8 cellular contexts compared by ENCODE assay signal in genomic region chr1:205750683-205751651, GRCh38. TPM values are rescaled to one million over a fixed set of nuclear protein-coding genes. Genes with fewer than 3 reads are reported as not detected.
A peak's percentile ranks its signal among the peaks of the same experiment; 100 is the strongest.
DNase-seq lines count a peak whose midpoint lies in the region; ATAC-seq and TF ChIP-seq lines count a peak whose summit lies in the region.

No MANE protein-coding gene starts in this region.

- ATAC-seq in activated T-cell treated with anti-CD3 and anti-CD28 coated beads, Interleukin-2, amount 50 U/mL, for 4 hours = no peak
- ATAC-seq in T-helper 17 cell (no peak), HG02763 (IDR thresholded peaks at IDR 0.05; ENCODE audit: unreplicated experiment) (no peak), HG02571 (IDR thresholded peaks at IDR 0.05; ENCODE audit: unreplicated experiment) (no peak)

- no peak for DNase-seq in activated T-cell treated with anti-CD3 and anti-CD28 coated beads, Interleukin-2, amount 50 U/mL, for 4 hours
- DNase-seq in activated T-cell treated with anti-CD3 and anti-CD28 coated beads, Interleukin-2, amount 50 U/mL, for 48 hours = no peak
- DNase-seq in T-helper 17 cell = no peak
- DNase-seq in fibroblast of villous mesenchyme (ENCODE audit: low read depth) = no peak
- no peak for DNase-seq in NCI-H524 treated with DMSO at 0.1 percent for 48 hours (lab: John Stamatoyannopoulos, UW)

- H3K4me3 ChIP-seq in fibroblast of villous mesenchyme (ENCODE audit: low read depth, low read length) (peak overlapping the region; percentile 67), skeletal muscle satellite cell (ENCODE audit: low read length) (peak overlapping the region; percentile 85)

- peak overlapping the region; percentile 81 for H3K4me2 ChIP-seq in skeletal muscle satellite cell (ENCODE audit: low read length)

- H3K9me3 ChIP-seq in T-helper 17 cell (ENCODE audit: control insufficient read depth, low read length, poor library complexity, severe bottlenecking) = no peaks in the 10 kb centered on the region
- H3K9me3 ChIP-seq in skeletal muscle satellite cell (replicated peaks; ENCODE audit: low read length) = no peaks in the 10 kb centered on the region

- H3K4me1 Mint-ChIP-seq in activated T-cell treated with anti-CD3 and anti-CD28 coated beads, Interleukin-2, amount 50 U/mL, for 4 hours (ENCODE audit: low read depth) = peaks cover 29% of the 10 kb centered on the region
- peaks cover 25% of the 10 kb centered on the region for H3K4me1 Mint-ChIP-seq in T-helper 17 cell

- peak overlapping the region; percentile 84 for H3K9ac ChIP-seq in skeletal muscle satellite cell (ENCODE audit: low read depth, low read length)

- H3K27me3 ChIP-seq in skeletal muscle satellite cell (ENCODE audit: control insufficient read depth, insufficient read depth, low read length) = peaks cover 4% of the 10 kb centered on the region

- H3K36me3 Mint-ChIP-seq in activated T-cell treated with anti-CD3 and anti-CD28 coated beads, Interleukin-2, amount 50 U/mL, for 4 hours (ENCODE audit: insufficient read depth) = no peaks in the 10 kb centered on the region
- H3K36me3 Mint-ChIP-seq in T-helper 17 cell (ENCODE audit: low read depth) = peaks cover 3% of the 10 kb centered on the region

- no peaks in the 10 kb centered on the region for H3K27me3 Mint-ChIP-seq in activated T-cell treated with anti-CD3 and anti-CD28 coated beads, Interleukin-2, amount 50 U/mL, for 4 hours (ENCODE audit: low read depth)
- no peaks in the 10 kb centered on the region for H3K27me3 Mint-ChIP-seq in T-helper 17 cell

- peak overlapping the region; percentile 89 for H3K4me3 Mint-ChIP-seq in activated T-cell treated with anti-CD3 and anti-CD28 coated beads, Interleukin-2, amount 50 U/mL, for 4 hours
- H3K4me3 Mint-ChIP-seq in T-helper 17 cell = peak overlapping the region; percentile 99

- H3K4me1 ChIP-seq in skeletal muscle satellite cell (ENCODE audit: control insufficient read depth, insufficient read depth, low read length) = peaks cover 14% of the 10 kb centered on the region

- H3K27ac Mint-ChIP-seq in T-helper 17 cell = peak overlapping the region; percentile 99

- no peak for TF ChIP-seq CTCF in fibroblast of villous mesenchyme (IDR thresholded peaks at IDR 0.05; ENCODE audit: insufficient read depth, low read depth, low read length)

- no peaks in the 10 kb centered on the region for H3K36me3 ChIP-seq in skeletal muscle satellite cell (ENCODE audit: insufficient read depth, low read length)

- H3K9me3 Mint-ChIP-seq in activated T-cell treated with anti-CD3 and anti-CD28 coated beads, Interleukin-2, amount 50 U/mL, for 4 hours = no peaks in the 10 kb centered on the region

RNA-seq across cellular contexts. Expression of gene NUCKS1, which starts 1.0 kb away (rescaled TPM):
- total RNA-seq in activated T-cell treated with anti-CD3 and anti-CD28 coated beads, Interleukin-2, amount 50 U/mL, for 4 hours = 100 to 1,000 TPM in 1 of 3 donors, 10 to 100 TPM in 2; 84.5 to 107 (median 93.4) TPM
- total RNA-seq in T-helper 17 cell = 10 to 100 TPM; 68.7 to 73.2 TPM
- total RNA-seq in fibroblast of villous mesenchyme = 206 and 233 TPM in 2 replicates
- 111 and 159 TPM in 2 replicates for total RNA-seq in skeletal muscle satellite cell (2012; rRNA removed)

RNA-seq across cellular contexts. Expression of gene RAB29, which starts 24.3 kb away (rescaled TPM):
- total RNA-seq in activated T-cell treated with anti-CD3 and anti-CD28 coated beads, Interleukin-2, amount 50 U/mL, for 4 hours = 10 to 100 TPM; 14.6 to 23.0 (median 19.0) TPM
- total RNA-seq in T-helper 17 cell = 10 to 100 TPM; 30.5 to 38.2 TPM
- total RNA-seq in fibroblast of villous mesenchyme = 22.2 and 43.2 TPM in 2 replicates
- 14.6 and 16.7 TPM in 2 replicates for total RNA-seq in skeletal muscle satellite cell (2012; rRNA removed)
